1 cellular context compared by ENCODE assay signal in the genomic region with DNA sequence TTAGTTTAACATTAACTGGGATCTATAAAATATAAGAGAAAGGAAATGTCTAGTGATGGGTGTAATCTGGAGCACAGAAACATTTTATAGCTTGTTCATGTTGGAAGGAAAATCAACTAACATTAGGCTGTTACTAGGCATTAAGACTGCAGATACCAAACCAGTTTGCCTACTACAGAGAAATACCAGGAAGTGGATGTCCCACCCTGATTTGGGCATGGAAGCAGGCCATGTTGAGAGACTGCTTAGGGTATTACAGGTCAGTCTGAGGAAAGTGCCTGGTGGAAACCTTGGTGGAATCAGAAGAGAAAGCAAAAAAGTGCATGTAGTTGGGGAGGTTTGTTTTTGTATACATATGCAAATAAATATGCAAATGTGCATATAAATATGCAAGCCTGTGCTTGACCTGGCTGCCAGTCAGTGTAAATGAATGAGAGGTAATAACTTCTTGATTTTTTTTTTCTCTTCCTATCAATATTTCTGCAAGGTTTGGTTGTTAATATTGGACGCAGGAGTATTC.
TF ChIP-seq lines count a peak whose summit lies in the region.

No MANE protein-coding gene starts in this region.

TF ChIP-seq in WTC11, 78 proteins besides CTCF, POLR2A, EP300 and RAD21 (continued from another document):
- no peak for TF ChIP-seq ESRRA (CRISPR knock-in tag; IDR thresholded peaks at IDR 0.05; ENCODE audit: borderline replicate concordance)
